In genomic region chr14:79809849-79810612, GRCh38 we compare ENCODE assay signal across 9 cellular contexts.
A peak's percentile ranks its signal among the peaks of the same experiment; 100 is the strongest.
DNase-seq lines count a peak whose midpoint lies in the region; ATAC-seq and TF ChIP-seq lines count a peak whose summit lies in the region.
"Had no signal": no experiment of that assay in that cellular context is flagged by ENCODE, and none has a peak within 500 bp of the region (broad histone marks: within the 10 kb centered on the region; RNA-seq: fewer than 3 reads in every experiment).

No MANE protein-coding gene starts in this region.

- no peak overlapping the region for H3K27ac ChIP-seq in lower lobe of right lung

- TF ChIP-seq CTCF in GM12864 (IDR thresholded peaks at IDR 0.05; ENCODE audit: low read depth, low read length, missing control alignments): peak; percentile 12
- peak; percentile 35 for TF ChIP-seq CTCF in osteocyte (IDR thresholded peaks at IDR 0.05)
- no peak for TF ChIP-seq CTCF in lower lobe of right lung (IDR thresholded peaks at IDR 0.05)

- H3K4me1 ChIP-seq in lower lobe of right lung: no peaks in the 10 kb centered on the region

- intact Hi-C loops in lower lobe of right lung (cut with DNase I): no loop called here

- no peaks in the 10 kb centered on the region for H3K27me3 Mint-ChIP-seq in osteocyte (ENCODE audit: unreplicated experiment)
- H3K27me3 Mint-ChIP-seq in activated CD4-positive, alpha-beta T cell treated with anti-CD3 and anti-CD28 coated beads, Interleukin-2, amount 10 ng/mL, durations not matched to agents 7 days and 5 days: no peaks in the 10 kb centered on the region
- H3K27me3 Mint-ChIP-seq: activated B cell treated with CpG ODN at 0.5 μM for 24 hours had no signal

- POLR2A ChIA-PET in activated CD4-positive, alpha-beta T cell treated with anti-CD3 and anti-CD28 coated beads, Interleukin-2, amount 10 ng/mL, durations not matched to agents 7 days and 5 days (lab: Charles Lee): no interaction called here

- no peaks in the 10 kb centered on the region for H3K36me3 ChIP-seq in lower lobe of right lung

- H3K36me3 Mint-ChIP-seq in osteocyte (ENCODE audit: unreplicated experiment): peaks cover 2% of the 10 kb centered on the region
- no peaks in the 10 kb centered on the region for H3K36me3 Mint-ChIP-seq in activated CD4-positive, alpha-beta T cell treated with anti-CD3 and anti-CD28 coated beads, Interleukin-2, amount 10 ng/mL, durations not matched to agents 7 days and 5 days (ENCODE audit: low read depth)

- H3K4me3 ChIP-seq in GM12864 (ENCODE audit: low read depth, low read length) (no peak overlapping the region), lower lobe of right lung (no peak overlapping the region)

- H3K27ac Mint-ChIP-seq in osteocyte (ENCODE audit: unreplicated experiment): no peak overlapping the region
- no peak overlapping the region for H3K27ac Mint-ChIP-seq in activated CD4-positive, alpha-beta T cell treated with anti-CD3 and anti-CD28 coated beads, Interleukin-2, amount 10 ng/mL, durations not matched to agents 7 days and 5 days
- H3K27ac Mint-ChIP-seq: activated B cell treated with CpG ODN at 0.5 μM for 24 hours had no signal

- no peak for ATAC-seq in HG03039 (IDR thresholded peaks at IDR 0.05; ENCODE audit: unreplicated experiment)
- no peak for ATAC-seq in HG02759 (IDR thresholded peaks at IDR 0.05; ENCODE audit: unreplicated experiment)
- ATAC-seq in lower lobe of right lung: no peak

- peaks cover 1% of the 10 kb centered on the region for H3K4me1 Mint-ChIP-seq in osteocyte (ENCODE audit: unreplicated experiment)
- H3K4me1 Mint-ChIP-seq in activated CD4-positive, alpha-beta T cell treated with anti-CD3 and anti-CD28 coated beads, Interleukin-2, amount 10 ng/mL, durations not matched to agents 7 days and 5 days: no peaks in the 10 kb centered on the region
- H3K4me1 Mint-ChIP-seq: activated B cell treated with CpG ODN at 0.5 μM for 24 hours had no signal

- H3K9me3 ChIP-seq in lower lobe of right lung: no peaks in the 10 kb centered on the region

- H3K9me3 Mint-ChIP-seq in osteocyte (ENCODE audit: unreplicated experiment): no peaks in the 10 kb centered on the region
- H3K9me3 Mint-ChIP-seq in activated CD4-positive, alpha-beta T cell treated with anti-CD3 and anti-CD28 coated beads, Interleukin-2, amount 10 ng/mL, durations not matched to agents 7 days and 5 days: peaks cover 2% of the 10 kb centered on the region

- H3K27me3 ChIP-seq in lower lobe of right lung (ENCODE audit: low read depth): no peaks in the 10 kb centered on the region

- CTCF ChIA-PET in activated CD4-positive, alpha-beta T cell treated with anti-CD3 and anti-CD28 coated beads, Interleukin-2, amount 10 ng/mL, durations not matched to agents 7 days and 5 days (lab: Charles Lee): no interaction called here

- H3K4me3 Mint-ChIP-seq in osteocyte (ENCODE audit: unreplicated experiment): no peak overlapping the region
- no peak overlapping the region for H3K4me3 Mint-ChIP-seq in activated CD4-positive, alpha-beta T cell treated with anti-CD3 and anti-CD28 coated beads, Interleukin-2, amount 10 ng/mL, durations not matched to agents 7 days and 5 days
- H3K4me3 Mint-ChIP-seq: activated B cell treated with CpG ODN at 0.5 μM for 24 hours had no signal

- DNase-seq in GM12864 (ENCODE audit: low read depth) (no peak), NCI-H1436 treated with DMSO at 0.1 percent for 48 hours (lab: John Stamatoyannopoulos, UW) (peak; percentile 69), cerebellar cortex (ENCODE audit: low spot score) (peak; percentile 51), osteocyte (ENCODE audit: extremely low spot score, unreplicated experiment) (no peak), lower lobe of right lung (no peak)
- no peak for DNase-seq in activated CD4-positive, alpha-beta T cell treated with anti-CD3 and anti-CD28 coated beads, Interleukin-2, amount 10 ng/mL, durations not matched to agents 7 days and 5 days
- DNase-seq: activated B cell treated with CpG ODN at 0.5 μM for 24 hours had no signal

Comparison
In these comparisons a context has a peak if more than half of its experiments do, and no peak if none do; other contexts are left out.
1. DNase-seq: peak in NCI-H1436 treated with DMSO at 0.1 percent for 48 hours (single experiment) and cerebellar cortex (single experiment); none in GM12864 (single experiment), osteocyte (single experiment), activated CD4-positive, alpha-beta T cell treated with anti-CD3 and anti-CD28 coated beads, Interleukin-2, amount 10 ng/mL, durations not matched to agents 7 days and 5 days (single experiment) and lower lobe of right lung (single experiment).